In genomic region chr16:57444711-57445110, GRCh38 we compare ENCODE assay signal across 17 cellular contexts. TPM values are rescaled to one million over a fixed set of nuclear protein-coding genes. Genes with fewer than 3 reads are reported as not detected.
DNase-seq lines count a peak whose midpoint lies in the region; ATAC-seq and TF ChIP-seq lines count a peak whose summit lies in the region.
"Had no signal": no experiment of that assay in that cellular context is flagged by ENCODE, and none has a peak within 500 bp of the region (broad histone marks: within the 10 kb centered on the region; RNA-seq: fewer than 3 reads in every experiment).

No MANE protein-coding gene starts in this region.

- H3K4me1 ChIP-seq in A673 (ENCODE audit: insufficient read depth, low read length, poor library complexity, severe bottlenecking) = no peaks in the 10 kb centered on the region

- TSS peak; percentile 16 for BruUV-seq in A673 (replicated peaks; lab: Mats Ljungman, UMichigan)
- BruUV-seq in Calu3 (replicated peaks; lab: Mats Ljungman, UMichigan) = TSS peak; percentile 9

- no peak for TF ChIP-seq CTCF in A673 (conservative IDR thresholded peaks at IDR 0.05; ENCODE audit: low read depth, low read length)
- TF ChIP-seq CTCF in Calu3 (IDR thresholded peaks at IDR 0.05; ENCODE audit: unreplicated experiment) = no peak
- no peak for TF ChIP-seq CTCF in fibroblast of the aortic adventitia (IDR thresholded peaks at IDR 0.05; ENCODE audit: insufficient read depth, low read length)

- CTCF ChIA-PET in A673 (lab: Charles Lee) (no interaction called here), Calu3 (lab: Charles Lee) (no interaction called here)

- no peak for ATAC-seq in GM19467 (IDR thresholded peaks at IDR 0.05; ENCODE audit: unreplicated experiment)
- ATAC-seq in HG03457 (IDR thresholded peaks at IDR 0.05; ENCODE audit: unreplicated experiment) = no peak
- ATAC-seq: left cardiac atrium, T-cell had no signal

- no peaks in the 10 kb centered on the region for H3K27me3 ChIP-seq in A673 (replicated peaks; ENCODE audit: insufficient read depth, low read depth, low read length, poor library complexity)

- H3K9me3 ChIP-seq in A673 (ENCODE audit: low read depth, low read length, poor library complexity, severe bottlenecking) = peaks cover 13% of the 10 kb centered on the region

- H3K27ac Mint-ChIP-seq in Calu3 (ENCODE audit: unreplicated experiment) = no peak overlapping the region
- no peak overlapping the region for H3K27ac Mint-ChIP-seq in activated T-helper 2 cell treated with anti-CD3 and anti-CD28 coated beads, Interferon-gamma antibody, Interleukin-2, Interleukin-4, amounts not matched to agents 10 μg/mL and 5 μg/mL and 100 μg/mL, durations not matched to agents 14 hours and 24 hours and 36 hours
- H3K27ac Mint-ChIP-seq: T-cell had no signal

- H3K9me3 Mint-ChIP-seq in Calu3 (ENCODE audit: low read depth, unreplicated experiment) = no peaks in the 10 kb centered on the region
- peaks cover 20% of the 10 kb centered on the region for H3K9me3 Mint-ChIP-seq in activated T-helper 2 cell treated with anti-CD3 and anti-CD28 coated beads, Interferon-gamma antibody, Interleukin-2, Interleukin-4, amounts not matched to agents 10 μg/mL and 5 μg/mL and 100 μg/mL, durations not matched to agents 14 hours and 24 hours and 36 hours
- H3K9me3 Mint-ChIP-seq: central memory CD8-positive, alpha-beta T cell had no signal

- DNase-seq in A673 (ENCODE audit: low spot score) = no peak
- DNase-seq in Calu3 = no peak
- no peak for DNase-seq in activated T-helper 2 cell treated with anti-CD3 and anti-CD28 coated beads, Interferon-gamma antibody, Interleukin-2, Interleukin-4, amounts not matched to agents 10 μg/mL and 5 μg/mL and 100 μg/mL, durations not matched to agents 14 hours and 24 hours and 36 hours (ENCODE audit: low spot score)
- DNase-seq in fibroblast of the aortic adventitia (ENCODE audit: low read depth) = peak; percentile 59
- no peak for DNase-seq in NCI-H187 treated with DMSO at 0.1 percent for 48 hours (lab: John Stamatoyannopoulos, UW)
- no peak for DNase-seq in activated gamma-delta T cell (lab: John Stamatoyannopoulos, UW)
- DNase-seq: activated CD4-positive, alpha-beta T cell treated with anti-CD3 and anti-CD28 coated beads for 1 hour; CD4-positive, CD25-positive, alpha-beta regulatory T cell; left cardiac atrium; NCI-H2081; NCI-H69; RPMI8226; T-cell had no signal

- H3K4me1 Mint-ChIP-seq in Calu3 (ENCODE audit: low read depth, unreplicated experiment) = no peaks in the 10 kb centered on the region
- H3K4me1 Mint-ChIP-seq in activated T-helper 2 cell treated with anti-CD3 and anti-CD28 coated beads, Interferon-gamma antibody, Interleukin-2, Interleukin-4, amounts not matched to agents 10 μg/mL and 5 μg/mL and 100 μg/mL, durations not matched to agents 14 hours and 24 hours and 36 hours (ENCODE audit: low read depth) = peaks cover 24% of the 10 kb centered on the region

- H3K36me3 ChIP-seq in A673 (ENCODE audit: insufficient read depth, low read length, poor library complexity, severe bottlenecking) = peaks cover 12% of the 10 kb centered on the region

- intact Hi-C loops in A673 (cut with micrococcal nuclease; ENCODE audit: unreplicated experiment) (no loop called here), Calu3 (cut with micrococcal nuclease; ENCODE audit: unreplicated experiment) (no loop called here)
- intact Hi-C loops in activated T-helper 2 cell treated with anti-CD3 and anti-CD28 coated beads, Interferon-gamma antibody, Interleukin-2, Interleukin-4, amounts not matched to agents 10 μg/mL and 5 μg/mL and 100 μg/mL, durations not matched to agents 14 hours and 24 hours and 36 hours (cut with micrococcal nuclease) = no loop called here

- H3K4me3 Mint-ChIP-seq in Calu3 (ENCODE audit: low read depth, unreplicated experiment) = no peak overlapping the region
- H3K4me3 Mint-ChIP-seq in activated T-helper 2 cell treated with anti-CD3 and anti-CD28 coated beads, Interferon-gamma antibody, Interleukin-2, Interleukin-4, amounts not matched to agents 10 μg/mL and 5 μg/mL and 100 μg/mL, durations not matched to agents 14 hours and 24 hours and 36 hours (ENCODE audit: low read depth) = peak overlapping the region; percentile 26
- H3K4me3 Mint-ChIP-seq: central memory CD8-positive, alpha-beta T cell had no signal

- H3K4me3 ChIP-seq in A673 (ENCODE audit: low read depth, low read length, poor library complexity, severe bottlenecking) = no peak overlapping the region
- H3K4me3 ChIP-seq in fibroblast of the aortic adventitia (ENCODE audit: low read depth, low read length) = no peak overlapping the region

- no peaks in the 10 kb centered on the region for H3K27me3 Mint-ChIP-seq in Calu3 (ENCODE audit: unreplicated experiment)
- H3K27me3 Mint-ChIP-seq in activated T-helper 2 cell treated with anti-CD3 and anti-CD28 coated beads, Interferon-gamma antibody, Interleukin-2, Interleukin-4, amounts not matched to agents 10 μg/mL and 5 μg/mL and 100 μg/mL, durations not matched to agents 14 hours and 24 hours and 36 hours (ENCODE audit: low read depth) = no peaks in the 10 kb centered on the region
- H3K27me3 Mint-ChIP-seq: CD4-positive, CD25-positive, alpha-beta regulatory T cell; central memory CD8-positive, alpha-beta T cell; T-cell had no signal

- POLR2A ChIA-PET in A673 (lab: Charles Lee; ENCODE audit: low non-redundant PET) = no interaction called here

- H3K27ac ChIP-seq in A673 (ENCODE audit: low read depth, low read length, poor library complexity, severe bottlenecking) = no peak overlapping the region

- peaks cover 43% of the 10 kb centered on the region for H3K36me3 Mint-ChIP-seq in Calu3 (ENCODE audit: insufficient read depth, unreplicated experiment)
- peaks cover 38% of the 10 kb centered on the region for H3K36me3 Mint-ChIP-seq in activated T-helper 2 cell treated with anti-CD3 and anti-CD28 coated beads, Interferon-gamma antibody, Interleukin-2, Interleukin-4, amounts not matched to agents 10 μg/mL and 5 μg/mL and 100 μg/mL, durations not matched to agents 14 hours and 24 hours and 36 hours (ENCODE audit: low read depth)

RNA-seq across cellular contexts. Expression of gene CIAPIN1, which starts 2.5 kb away (rescaled TPM):
- 95.1 and 96.9 TPM in 2 replicates for total RNA-seq in A673 (2021)
- total RNA-seq in Calu3 (2022) = 76.6 and 77.2 TPM in 2 replicates
- 66.8 and 73.1 TPM in 2 replicates for total RNA-seq in activated T-helper 2 cell treated with anti-CD3 and anti-CD28 coated beads, Interferon-gamma antibody, Interleukin-2, Interleukin-4, amounts not matched to agents 10 μg/mL and 5 μg/mL and 100 μg/mL, durations not matched to agents 14 hours and 24 hours and 36 hours
- total RNA-seq in fibroblast of the aortic adventitia (ENCODE audit: low replicate concordance) = 39.3 and 53.9 TPM in 2 replicates

RNA-seq across cellular contexts. Expression of gene COQ9, which starts 2.6 kb away (rescaled TPM):
- total RNA-seq in A673 (2021) = 65.6 and 69.7 TPM in 2 replicates
- 75.9 and 77.7 TPM in 2 replicates for total RNA-seq in Calu3 (2022)
- 47.4 and 48.3 TPM in 2 replicates for total RNA-seq in activated T-helper 2 cell treated with anti-CD3 and anti-CD28 coated beads, Interferon-gamma antibody, Interleukin-2, Interleukin-4, amounts not matched to agents 10 μg/mL and 5 μg/mL and 100 μg/mL, durations not matched to agents 14 hours and 24 hours and 36 hours
- total RNA-seq in fibroblast of the aortic adventitia (ENCODE audit: low replicate concordance) = 30.9 and 40.0 TPM in 2 replicates

RNA-seq across cellular contexts. Expression of gene POLR2C, which starts 17.8 kb away (rescaled TPM):
- total RNA-seq in A673 (2021) (96.2 and 110 TPM in 2 replicates), Calu3 (2022) (69.4 and 80.0 TPM in 2 replicates), fibroblast of the aortic adventitia (ENCODE audit: low replicate concordance) (26.1 and 76.6 TPM in 2 replicates)
- 73.6 and 75.6 TPM in 2 replicates for total RNA-seq in activated T-helper 2 cell treated with anti-CD3 and anti-CD28 coated beads, Interferon-gamma antibody, Interleukin-2, Interleukin-4, amounts not matched to agents 10 μg/mL and 5 μg/mL and 100 μg/mL, durations not matched to agents 14 hours and 24 hours and 36 hours

RNA-seq across cellular contexts. Expression of gene CCL17, which starts 40.1 kb away (rescaled TPM):
- total RNA-seq in A673 (2021) (not detected in 2 replicates), Calu3 (2022) (not detected in 2 replicates), fibroblast of the aortic adventitia (ENCODE audit: low replicate concordance) (not detected in 2 replicates)
- 0.37 and 1.3 TPM in 2 replicates for total RNA-seq in activated T-helper 2 cell treated with anti-CD3 and anti-CD28 coated beads, Interferon-gamma antibody, Interleukin-2, Interleukin-4, amounts not matched to agents 10 μg/mL and 5 μg/mL and 100 μg/mL, durations not matched to agents 14 hours and 24 hours and 36 hours
- total RNA-seq: CD4-positive, CD25-positive, alpha-beta regulatory T cell; left cardiac atrium; temporal lobe had no signal

RNA-seq across cellular contexts. Expression of gene DOK4, which starts 41.6 kb away (rescaled TPM):
- total RNA-seq in A673 (2021) = 14.3 and 19.0 TPM in 2 replicates
- total RNA-seq in Calu3 (2022) = 23.0 and 34.7 TPM in 2 replicates
- total RNA-seq in activated T-helper 2 cell treated with anti-CD3 and anti-CD28 coated beads, Interferon-gamma antibody, Interleukin-2, Interleukin-4, amounts not matched to agents 10 μg/mL and 5 μg/mL and 100 μg/mL, durations not matched to agents 14 hours and 24 hours and 36 hours = 5.7 and 6.6 TPM in 2 replicates
- 19.5 and 29.6 TPM in 2 replicates for total RNA-seq in fibroblast of the aortic adventitia (ENCODE audit: low replicate concordance)
